In genomic region chr2:212254331-212254730, GRCh38 we compare ENCODE assay signal across 1 cellular context.
TF ChIP-seq lines count a peak whose summit lies in the region.

No MANE protein-coding gene starts in this region.

TF ChIP-seq in HEK293, 187 proteins besides CTCF, POLR2A, EP300 and RAD21 (continued from another document):
- TF ChIP-seq ZNF394 (tag by site-specific recombination; IDR thresholded peaks at IDR 0.05; ENCODE audit: borderline replicate concordance) (no peak), ZNF488 (tag by site-specific recombination; IDR thresholded peaks at IDR 0.05) (no peak), ZSCAN16 (tag by site-specific recombination; IDR thresholded peaks at IDR 0.05) (no peak), ZNF48 (tag by site-specific recombination; IDR thresholded peaks at IDR 0.05) (no peak), GLI2 (tag by site-specific recombination; IDR thresholded peaks at IDR 0.05; ENCODE audit: borderline replicate concordance, low read depth) (no peak), IKZF3 (tag by site-specific recombination; IDR thresholded peaks at IDR 0.05) (peak; percentile 22; the same call in 1 of the 2 replicates)
- TF ChIP-seq, protein P1, sequence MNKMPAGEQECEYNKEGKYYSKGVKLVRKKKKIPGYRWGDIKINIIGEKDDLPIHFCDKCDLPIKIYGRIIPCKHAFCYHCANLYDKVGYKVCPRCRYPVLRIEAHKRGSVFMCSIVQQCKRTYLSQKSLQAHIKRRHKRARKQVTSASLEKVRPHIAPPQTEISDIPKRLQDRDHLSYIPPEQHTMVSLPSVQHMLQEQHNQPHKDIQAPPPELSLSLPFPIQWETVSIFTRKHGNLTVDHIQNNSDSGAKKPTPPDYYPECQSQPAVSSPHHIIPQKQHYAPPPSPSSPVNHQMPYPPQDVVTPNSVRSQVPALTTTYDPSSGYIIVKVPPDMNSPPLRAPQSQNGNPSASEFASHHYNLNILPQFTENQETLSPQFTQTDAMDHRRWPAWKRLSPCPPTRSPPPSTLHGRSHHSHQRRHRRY (tag by site-specific recombination; IDR thresholded peaks at IDR 0.05): no peak
- TF ChIP-seq, protein P2, sequence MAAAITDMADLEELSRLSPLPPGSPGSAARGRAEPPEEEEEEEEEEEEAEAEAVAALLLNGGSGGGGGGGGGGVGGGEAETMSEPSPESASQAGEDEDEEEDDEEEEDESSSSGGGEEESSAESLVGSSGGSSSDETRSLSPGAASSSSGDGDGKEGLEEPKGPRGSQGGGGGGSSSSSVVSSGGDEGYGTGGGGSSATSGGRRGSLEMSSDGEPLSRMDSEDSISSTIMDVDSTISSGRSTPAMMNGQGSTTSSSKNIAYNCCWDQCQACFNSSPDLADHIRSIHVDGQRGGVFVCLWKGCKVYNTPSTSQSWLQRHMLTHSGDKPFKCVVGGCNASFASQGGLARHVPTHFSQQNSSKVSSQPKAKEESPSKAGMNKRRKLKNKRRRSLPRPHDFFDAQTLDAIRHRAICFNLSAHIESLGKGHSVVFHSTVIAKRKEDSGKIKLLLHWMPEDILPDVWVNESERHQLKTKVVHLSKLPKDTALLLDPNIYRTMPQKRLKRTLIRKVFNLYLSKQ (tag by site-specific recombination; IDR thresholded peaks at IDR 0.05; ENCODE audit: borderline replicate concordance): no peak
